In genomic region chr10:60464659-60465058, GRCh38 we compare ENCODE assay signal across 20 cellular contexts.
"Had no signal": no experiment of that assay in that cellular context is flagged by ENCODE, and none has a peak within 500 bp of the region (broad histone marks: within the 10 kb centered on the region; RNA-seq: fewer than 3 reads in every experiment).

No MANE protein-coding gene starts in this region.

- H3K36me3 ChIP-seq: SJSA1 had no signal

- H2AFZ ChIP-seq: PC-9 had no signal

- H3K4me2 ChIP-seq: PC-9 had no signal

- DNase-seq: NCI-H1092, NCI-H1105 treated with DMSO at 0.1 percent for 48 hours, NCI-H1417 treated with DMSO at 0.1 percent for 48 hours, NCI-H146, NCI-H1694 treated with DMSO at 0.1 percent for 48 hours, NCI-H1930, NCI-H2081, NCI-H2107, NCI-H2227 treated with DMSO at 0.1 percent for 48 hours, NCI-H524 treated with DMSO at 0.1 percent for 48 hours, NCI-H69, NCI-H774, Right ventricle myocardium superior, RPMI8226, SIG-M5, T-helper 1 cell had no signal

- H3K27ac ChIP-seq: HL-60, PC-9, SJSA1, SK-N-MC had no signal

- H3K4me3 ChIP-seq: PC-9, SJSA1, SK-N-MC had no signal

- H3K9me3 ChIP-seq: SJSA1 had no signal

- H3K27me3 ChIP-seq: SJSA1 had no signal
